9 cellular contexts compared by ENCODE assay signal in genomic region chr15:95669146-95669922, GRCh38.
A peak's percentile ranks its signal among the peaks of the same experiment; 100 is the strongest.
DNase-seq lines count a peak whose midpoint lies in the region; ATAC-seq and TF ChIP-seq lines count a peak whose summit lies in the region.
"Had no signal": no experiment of that assay in that cellular context is flagged by ENCODE, and none has a peak within 500 bp of the region (broad histone marks: within the 10 kb centered on the region; RNA-seq: fewer than 3 reads in every experiment).

No MANE protein-coding gene starts in this region.

- H3K36me3 ChIP-seq in psoas muscle (ENCODE audit: insufficient read depth in 1 of 2, low read depth in 1 of 2) = no peaks in the 10 kb centered on the region

- DNase-seq in coronary artery (ENCODE audit: low spot score) (no peak), psoas muscle (no peak), foreskin melanocyte (no peak)
- DNase-seq: aorta, SW 1271 had no signal

- H3K4me3 ChIP-seq in coronary artery (peak overlapping the region; percentile 49), psoas muscle (peak overlapping the region; percentile 45)

- intact Hi-C loops in psoas muscle (cut with DNase I) = no loop called here

- 31 to 44% (median 42%) methylated on average over 10 of the region's 10 CpGs for WGBS in psoas muscle, 3 donors

- ATAC-seq in GM18868 (IDR thresholded peaks at IDR 0.05; ENCODE audit: unreplicated experiment) (peak; percentile 76), HG03342 (IDR thresholded peaks at IDR 0.05; ENCODE audit: unreplicated experiment) (peak; percentile 51), psoas muscle (no peak), HG03135 (IDR thresholded peaks at IDR 0.05; ENCODE audit: unreplicated experiment) (no peak), HG02840 (IDR thresholded peaks at IDR 0.05; ENCODE audit: low FRiP score, unreplicated experiment) (no peak)

- no peaks in the 10 kb centered on the region for H3K27me3 ChIP-seq in psoas muscle (ENCODE audit: insufficient read depth in 3 of 3, low read length in 2 of 3)

- H3K27ac ChIP-seq in coronary artery (no peak overlapping the region), psoas muscle (no peak overlapping the region)

- TF ChIP-seq CTCF in coronary artery (IDR thresholded peaks at IDR 0.05) (no peak), psoas muscle (IDR thresholded peaks at IDR 0.05) (no peak)

- H3K9me3 ChIP-seq in psoas muscle = no peaks in the 10 kb centered on the region

- no peaks in the 10 kb centered on the region for H3K4me1 ChIP-seq in psoas muscle

Comparison
In these comparisons a context has a peak if more than half of its experiments do, and no peak if none do; other contexts are left out.
1. ATAC-seq: peak in GM18868 (single experiment) and HG03342 (single experiment); none in psoas muscle (0 of 4), HG03135 (single experiment) and HG02840 (single experiment).